Comparison of ENCODE assay signal across 7 cellular contexts in genomic region chr20:53278555-53278954, GRCh38.
"Had no signal": no experiment of that assay in that cellular context is flagged by ENCODE, and none has a peak within 500 bp of the region (broad histone marks: within the 10 kb centered on the region; RNA-seq: fewer than 3 reads in every experiment).

No MANE protein-coding gene starts in this region.

- DNase-seq: IMR-90, KBM-7, KG1 had no signal

- FAIRE-seq: K562 had no signal

- H3K4me1 Mint-ChIP-seq: IgD-negative memory B cell had no signal

- H3K27ac ChIP-seq: HL-60, KMS-11 had no signal

- H3K27ac Mint-ChIP-seq: IgD-negative memory B cell had no signal

- H3K9ac ChIP-seq: KMS-11 had no signal

- H3K9me3 Mint-ChIP-seq: IgD-negative memory B cell had no signal

- H3K4me2 ChIP-seq: KMS-11 had no signal

- ATAC-seq: K562 had no signal

- H3K4me3 Mint-ChIP-seq: IgD-negative memory B cell had no signal

- H3K4me3 ChIP-seq: K562 had no signal
